In the genomic region with DNA sequence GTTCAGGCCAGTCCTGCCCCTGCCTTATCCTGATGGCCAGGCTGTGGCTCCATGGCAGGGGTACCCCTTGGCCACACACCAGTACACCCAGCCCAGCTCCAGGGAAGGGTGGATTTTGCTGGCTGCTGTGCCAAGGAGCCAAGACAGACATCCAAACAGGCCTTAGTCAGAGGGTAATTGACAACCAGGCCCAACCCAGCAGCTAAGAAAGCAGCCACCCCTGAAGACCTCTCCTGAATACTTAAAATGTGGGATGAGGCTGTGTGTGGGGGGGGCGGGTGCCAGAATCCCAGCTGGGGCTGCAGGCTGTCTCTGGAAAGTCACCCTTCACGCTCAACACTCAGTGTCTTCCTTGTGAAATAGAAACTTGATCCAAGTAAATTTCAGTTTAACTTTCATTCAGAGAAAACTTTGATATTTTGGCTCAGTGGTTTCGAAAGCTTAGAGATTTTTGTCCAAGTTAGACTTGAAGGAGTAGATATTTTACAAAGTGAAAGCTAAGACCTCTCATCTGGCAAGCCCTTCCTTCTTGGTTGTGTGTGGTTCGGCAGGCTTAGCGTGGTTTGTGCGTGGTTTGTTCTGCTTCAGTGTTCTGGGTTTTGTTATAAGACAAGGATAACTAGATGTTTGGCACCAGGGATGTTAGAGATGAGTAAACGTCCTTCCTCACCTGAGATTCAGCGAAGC, we compare ENCODE assay signal across 13 cellular contexts. TPM values are rescaled to one million over a fixed set of nuclear protein-coding genes. Genes with fewer than 3 reads are reported as not detected.
DNase-seq lines count a peak whose midpoint lies in the region; ATAC-seq and TF ChIP-seq lines count a peak whose summit lies in the region.
"Had no signal": no experiment of that assay in that cellular context is flagged by ENCODE, and none has a peak within 500 bp of the region (broad histone marks: within the 10 kb centered on the region; RNA-seq: fewer than 3 reads in every experiment).

No MANE protein-coding gene starts in this region.

- peak overlapping the region; percentile 34 for H3K27ac ChIP-seq in RWPE1
- H3K27ac ChIP-seq in thyroid gland = peak overlapping the region; percentile 13 to 81 (median 69)
- no peak overlapping the region for H3K27ac ChIP-seq in ascending aorta

- POLR2A ChIA-PET in RWPE1 (lab: Yijun Ruan, JAX; ENCODE audit: low non-redundant PET) = no interaction called here

- WGBS in thyroid gland, 2 donors = 41 to 58% methylated on average over 8 of the region's 8 CpGs

- peak; percentile 51 for DNase-seq in activated effector memory CD4-positive, alpha-beta T cell treated with anti-CD3 and anti-CD28 coated beads, Interleukin-2, amount 50 U/mL, for 16 hours
- DNase-seq in activated effector memory CD4-positive, alpha-beta T cell treated with Interleukin-2 at 50 U/mL for 16 hours = no peak
- DNase-seq in RWPE1 (ENCODE audit: low spot score) = no peak
- DNase-seq in iPS-NIHi7 (ENCODE audit: extremely low spot score) = peak; percentile 8
- peak; percentile 65 to 72 for DNase-seq in thyroid gland
- DNase-seq in ascending aorta (ENCODE audit: low spot score in 2 of 2) = no peak
- DNase-seq: activated naive CD4-positive, alpha-beta T cell treated with anti-CD3 and anti-CD28 coated beads for 36 hours; MM.1S; WERI-Rb-1 had no signal

- ATAC-seq in HG03039 (IDR thresholded peaks at IDR 0.05; ENCODE audit: unreplicated experiment) = no peak
- no peak for ATAC-seq in HG03097 (IDR thresholded peaks at IDR 0.05; ENCODE audit: low FRiP score, unreplicated experiment)
- ATAC-seq: stimulated activated effector memory CD8-positive, alpha-beta T cell treated with anti-CD3 and anti-CD28 coated beads, Interleukin-12 subunit alpha, Interleukin-12 subunit beta, amount 100 ng/mL, for 72 hours had no signal

- TF ChIP-seq POLR2A in thyroid gland (IDR thresholded peaks at IDR 0.05) = no peak

- H3K4me3 ChIP-seq in thyroid gland (replicated peaks in 1 of 3) (no peak overlapping the region), ascending aorta (no peak overlapping the region)
- H3K4me3 ChIP-seq: lung had no signal

- H3K36me3 ChIP-seq in thyroid gland (no peaks in the 10 kb centered on the region), ascending aorta (no peaks in the 10 kb centered on the region)
- H3K36me3 ChIP-seq: WERI-Rb-1 had no signal

- H3K9me3 ChIP-seq in thyroid gland = no peaks in the 10 kb centered on the region
- no peaks in the 10 kb centered on the region for H3K9me3 ChIP-seq in ascending aorta

- H3K4me1 ChIP-seq in thyroid gland = peaks cover 33 to 69% of the 10 kb centered on the region in 2 donors
- H3K4me1 ChIP-seq in ascending aorta = peaks cover 24 to 28% of the 10 kb centered on the region in 2 donors

- intact Hi-C loops in thyroid gland (cut with DNase I) = no loop called here
- intact Hi-C loops in ascending aorta (cut with DNase I) = no loop called here

- H3K27me3 ChIP-seq in thyroid gland = no peaks in the 10 kb centered on the region
- H3K27me3 ChIP-seq in ascending aorta = peaks cover 14% of the 10 kb centered on the region

- no peak for TF ChIP-seq CTCF in RWPE1 (conservative IDR thresholded peaks at IDR 0.05; ENCODE audit: low read depth)
- TF ChIP-seq CTCF in thyroid gland (IDR thresholded peaks at IDR 0.05) = no peak
- TF ChIP-seq CTCF in ascending aorta (IDR thresholded peaks at IDR 0.05) = no peak

- CTCF ChIA-PET in RWPE1 (lab: Yijun Ruan, JAX) = no interaction called here

RNA-seq across cellular contexts. Expression of gene PAPLN, which starts 5.1 kb away (rescaled TPM):
- 10 to 100 TPM; 23.2 to 82.8 (median 48.4) TPM for total RNA-seq in thyroid gland
- total RNA-seq in ascending aorta = 4.9 TPM

Comparison
In these comparisons a context has a peak if more than half of its experiments do, and no peak if none do; other contexts are left out.
1. DNase-seq: peak in activated effector memory CD4-positive, alpha-beta T cell treated with anti-CD3 and anti-CD28 coated beads, Interleukin-2, amount 50 U/mL, for 16 hours (single experiment), iPS-NIHi7 (single experiment) and thyroid gland (2 of 2); none in activated effector memory CD4-positive, alpha-beta T cell treated with Interleukin-2 at 50 U/mL for 16 hours (single experiment), RWPE1 (single experiment) and ascending aorta (0 of 2).
2. H3K27ac ChIP-seq: peak in RWPE1 (single experiment) and thyroid gland (3 of 3); none in ascending aorta (0 of 2).